ENCODE assay signal across 9 cellular contexts in the genomic region with DNA sequence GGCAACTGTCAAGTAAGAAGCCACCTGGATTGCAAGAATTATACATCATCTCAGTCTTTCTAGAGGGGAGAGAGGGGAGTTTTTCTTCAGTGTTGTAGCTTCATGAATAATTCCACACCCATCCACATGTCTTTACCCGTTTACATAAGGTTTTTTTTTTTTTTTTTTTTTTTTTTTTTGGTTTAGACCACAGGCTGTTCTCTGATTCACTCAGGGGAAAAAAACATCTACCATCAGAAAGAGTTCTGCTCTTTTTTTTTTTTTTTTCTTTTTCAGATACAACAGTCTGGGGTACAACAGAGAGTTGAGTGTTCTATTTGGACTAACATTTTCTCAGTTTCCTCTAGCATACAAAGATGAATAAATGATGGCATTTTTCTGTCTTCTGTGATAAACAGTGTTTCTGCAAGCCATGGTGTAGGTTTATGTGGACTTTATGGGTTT.
DNase-seq lines count a peak whose midpoint lies in the region; ATAC-seq and TF ChIP-seq lines count a peak whose summit lies in the region.
"Had no signal": no experiment of that assay in that cellular context is flagged by ENCODE, and none has a peak within 500 bp of the region (broad histone marks: within the 10 kb centered on the region; RNA-seq: fewer than 3 reads in every experiment).

No MANE protein-coding gene starts in this region.

- H3K9me3 ChIP-seq in SK-N-MC (ENCODE audit: low read depth, low read length), result no peaks in the 10 kb centered on the region

- no peak overlapping the region for H3K9ac ChIP-seq in SK-N-MC (ENCODE audit: insufficient read length)

- DNase-seq in GM12864 (ENCODE audit: low read depth) (peak; percentile 63), SK-N-MC (ENCODE audit: low read depth, low spot score) (peak; percentile 10), hepatic stellate cell (ENCODE audit: low spot score) (peak; percentile 31), HuH-7 (ENCODE audit: low spot score) (no peak), HuH-7.5 (ENCODE audit: low spot score) (no peak)
- DNase-seq in activated CD4-positive, alpha-beta T cell treated with anti-CD3 and anti-CD28 coated beads for 4 hours, result no peak

- H3K27ac ChIP-seq in SK-N-MC, result peak overlapping the region; percentile 34
- H3K27ac ChIP-seq: HL-60 had no signal

- no peak for TF ChIP-seq CTCF in GM12864 (IDR thresholded peaks at IDR 0.05; ENCODE audit: low read depth, low read length, missing control alignments)

- H3K36me3 ChIP-seq in SK-N-MC (ENCODE audit: insufficient read depth, low read length), result no peaks in the 10 kb centered on the region

- H3K4me3 ChIP-seq in GM12864 (ENCODE audit: low read depth, low read length) (no peak overlapping the region), SK-N-MC (no peak overlapping the region)

- ATAC-seq in GM21717 (IDR thresholded peaks at IDR 0.05; ENCODE audit: unreplicated experiment) (peak; percentile 22), HG02884 (IDR thresholded peaks at IDR 0.05; ENCODE audit: unreplicated experiment) (no peak)

Comparison
In these comparisons a context has a peak if more than half of its experiments do, and no peak if none do; other contexts are left out.
1. DNase-seq: peak in GM12864 (single experiment), SK-N-MC (single experiment) and hepatic stellate cell (single experiment); none in HuH-7 (single experiment), HuH-7.5 (single experiment) and activated CD4-positive, alpha-beta T cell treated with anti-CD3 and anti-CD28 coated beads for 4 hours (0 of 2).